In genomic region chr12:113186033-113186365, GRCh38 we compare ENCODE assay signal across 6 cellular contexts. TPM values are rescaled to one million over a fixed set of nuclear protein-coding genes. Genes with fewer than 3 reads are reported as not detected.
A peak's percentile ranks its signal among the peaks of the same experiment; 100 is the strongest.
DNase-seq lines count a peak whose midpoint lies in the region; ATAC-seq and TF ChIP-seq lines count a peak whose summit lies in the region.

No MANE protein-coding gene starts in this region.

- H3K9me3 ChIP-seq in SK-N-SH (no peaks in the 10 kb centered on the region), breast epithelium (no peaks in the 10 kb centered on the region), neutrophil (no peaks in the 10 kb centered on the region)

- H3K36me3 ChIP-seq in SK-N-SH (replicated peaks in 1 of 2; ENCODE audit: control insufficient read depth in 1 of 2, insufficient read depth in 2 of 2, low read length in 1 of 2) (peaks cover 6 to 9% of the 10 kb centered on the region in 2 experiments), breast epithelium (no peaks in the 10 kb centered on the region), neutrophil (no peaks in the 10 kb centered on the region)

- peaks cover 5 to 11% of the 10 kb centered on the region in 2 experiments; a peak in 2 of 4 replicates for H3K4me1 ChIP-seq in SK-N-SH (ENCODE audit: control insufficient read depth in 1 of 2, insufficient read depth in 2 of 2, low read depth in 1 of 2, low read length in 1 of 2)
- peaks cover 0 to 21% of the 10 kb centered on the region in 2 donors for H3K4me1 ChIP-seq in breast epithelium
- peaks cover 16 to 20% of the 10 kb centered on the region in 2 experiments for H3K4me1 ChIP-seq in neutrophil (ENCODE audit: control insufficient read depth in 1 of 2, insufficient read depth in 1 of 2, low read depth in 1 of 2, low read length in 1 of 2)

- intact Hi-C loops in breast epithelium (cut with DNase I; ENCODE audit: low total_unique reads), result loop anchor here (10.0 kb wide), 1 partner anchor 169 kb away; the partner anchor contains the start of gene PLBD2

- TF ChIP-seq CTCF in SK-N-SH (IDR thresholded peaks at IDR 0.05) (no peak), breast epithelium (IDR thresholded peaks at IDR 0.05) (no peak), neutrophil (IDR thresholded peaks at IDR 0.05) (no peak)

- H3K4me2 ChIP-seq in SK-N-SH, result peak overlapping the region; percentile 95

- H3F3A ChIP-seq in SK-N-SH (replicated peaks; ENCODE audit: insufficient read depth), result peaks cover 9% of the 10 kb centered on the region

- 9% methylated on average over 10 of the region's 11 CpGs for WGBS in SK-N-SH (ENCODE audit: low lambda C conversion rate)

- H3K27me3 ChIP-seq in SK-N-SH (ENCODE audit: insufficient read depth) (no peaks in the 10 kb centered on the region), breast epithelium (no peaks in the 10 kb centered on the region), neutrophil (no peaks in the 10 kb centered on the region)

- ATAC-seq in SK-N-SH treated with all-trans-retinoic acid at 6 μM for 48 hours (no peak), GM21576 (IDR thresholded peaks at IDR 0.05; ENCODE audit: unreplicated experiment) (no peak)

- no peak for TF ChIP-seq POLR2A in breast epithelium (IDR thresholded peaks at IDR 0.05)

- H3K4me3 ChIP-seq in SK-N-SH (ENCODE audit: low read depth in 2 of 2, low read length in 1 of 2) (peak overlapping the region; percentile 76 to 92), breast epithelium (peak overlapping the region; percentile 97 to 99 (median 98)), neutrophil (ENCODE audit: low read depth in 1 of 2, low read length in 1 of 2) (peak overlapping the region; percentile 97 to 100)

- POLR2A ChIA-PET in SK-N-SH (lab: Yijun Ruan, JAX), result interaction anchor here (1.4 kb wide), 1 partner anchor 24 kb away, joined by 4 read pairs; no protein-coding TSS in a partner anchor

- H3K9me2 ChIP-seq in SK-N-SH, result no peaks in the 10 kb centered on the region

- peak overlapping the region; percentile 90 for H2AFZ ChIP-seq in SK-N-SH (ENCODE audit: low read depth)

- H3K27ac ChIP-seq in SK-N-SH (ENCODE audit: low read depth in 2 of 2, low read length in 1 of 2), result peak overlapping the region; percentile 81 to 93; a peak in 3 of 4 replicates
- peak overlapping the region; percentile 97 to 99 for H3K27ac ChIP-seq in breast epithelium
- peak overlapping the region; percentile 95 for H3K27ac ChIP-seq in neutrophil

- no peak for TF ChIP-seq RAD21 in SK-N-SH (IDR thresholded peaks at IDR 0.05; ENCODE audit: low read length)

- peak overlapping the region; percentile 99 for H3K9ac ChIP-seq in SK-N-SH

- H4K20me1 ChIP-seq in SK-N-SH (ENCODE audit: insufficient read depth), result peaks cover 2% of the 10 kb centered on the region

- no peak for TF ChIP-seq EP300 in SK-N-SH (IDR thresholded peaks at IDR 0.05; ENCODE audit: borderline replicate concordance in 1 of 2, low read depth in 1 of 2, low read length in 1 of 2)

- DNase-seq in SK-N-SH (no peak), breast epithelium (ENCODE audit: low spot score in 2 of 2) (no peak), NCI-H1436 (lab: John Stamatoyannopoulos, UW) (no peak)

- CTCF ChIA-PET in SK-N-SH (lab: Yijun Ruan, JAX), result interaction anchor here (1.1 to 2.2 kb wide), 3 partner anchors 10 to 239 kb away, joined by 5 to 9 read pairs (median 6); no protein-coding TSS in a partner anchor

- H3K79me2 ChIP-seq in SK-N-SH (ENCODE audit: insufficient read depth), result peaks cover 70% of the 10 kb centered on the region

TF ChIP-seq in SK-N-SH, 30 proteins besides CTCF, POLR2A, EP300 and RAD21 (continues in another document):
- TF ChIP-seq PBX3 (IDR thresholded peaks at IDR 0.05) (no peak), GABPA (IDR thresholded peaks at IDR 0.05; ENCODE audit: low read depth) (no peak), EZH2phosphoT487 (IDR thresholded peaks at IDR 0.05; ENCODE audit: borderline replicate concordance, low read depth) (no peak), POLR2AphosphoS5 (IDR thresholded peaks at IDR 0.05; ENCODE audit: low read depth, low read length) (no peak), USF2 (IDR thresholded peaks at IDR 0.05; ENCODE audit: borderline replicate concordance, low read depth, low read length) (no peak), FOXM1 (IDR thresholded peaks at IDR 0.05; ENCODE audit: low read depth) (no peak), FOSL2 (IDR thresholded peaks at IDR 0.05; ENCODE audit: borderline replicate concordance, low read depth) (no peak), MAX (IDR thresholded peaks at IDR 0.05; ENCODE audit: low read depth) (no peak), NRF1 (IDR thresholded peaks at IDR 0.05; ENCODE audit: low read depth, low read length) (no peak)

TF ChIP-seq in SK-N-SH treated with all-trans-retinoic acid at 6 μM for 48 hours, 23 proteins besides CTCF, POLR2A, EP300 and RAD21:
- TF ChIP-seq POU6F1 (CRISPR knock-in tag; IDR thresholded peaks at IDR 0.05; ENCODE audit: borderline replicate concordance, low read depth) (no peak), TOX (CRISPR knock-in tag; IDR thresholded peaks at IDR 0.05; ENCODE audit: borderline replicate concordance) (no peak), ZNF70 (CRISPR knock-in tag; IDR thresholded peaks at IDR 0.05) (no peak), ESRRG (CRISPR knock-in tag; IDR thresholded peaks at IDR 0.05) (no peak), TSHZ2 (CRISPR knock-in tag; IDR thresholded peaks at IDR 0.05) (no peak)

RNA-seq across cellular contexts. Expression of gene RITA1, which starts 0.5 kb away (rescaled TPM):
- 18.7 and 21.1 TPM in 2 replicates for polyA plus RNA-seq in SK-N-SH (2012; rRNA removed)
- 12.7 and 19.1 TPM in 2 replicates for polyA plus RNA-seq in SK-N-SH (2012; cell fraction: cytosol; rRNA removed)
- 13.0 and 15.6 TPM in 2 replicates for polyA plus RNA-seq in SK-N-SH (2012; cell fraction: nucleus; rRNA removed)
- total RNA-seq in breast epithelium, result 10 to 100 TPM in 2 of 3 donors, 1 to 10 TPM in 1; 9.4 to 22.4 (median 15.4) TPM

RNA-seq across cellular contexts. Expression of gene DDX54, which starts 0.7 kb away (rescaled TPM):
- polyA plus RNA-seq in SK-N-SH (2012; rRNA removed), result 56.5 and 69.9 TPM in 2 replicates
- polyA plus RNA-seq in SK-N-SH (2012; cell fraction: cytosol; rRNA removed), result 43.6 and 43.8 TPM in 2 replicates
- 113 and 236 TPM in 2 replicates for polyA plus RNA-seq in SK-N-SH (2012; cell fraction: nucleus; rRNA removed)
- 10 to 100 TPM; 51.5 to 62.1 (median 60.3) TPM for total RNA-seq in breast epithelium

RNA-seq across cellular contexts. Expression of gene TPCN1, which starts 35.3 kb away (rescaled TPM):
- 10.3 and 15.7 TPM in 2 replicates for polyA plus RNA-seq in SK-N-SH (2012; rRNA removed)
- 7.0 and 10.7 TPM in 2 replicates for polyA plus RNA-seq in SK-N-SH (2012; cell fraction: cytosol; rRNA removed)
- polyA plus RNA-seq in SK-N-SH (2012; cell fraction: nucleus; rRNA removed), result 57.8 and 62.3 TPM in 2 replicates
- total RNA-seq in breast epithelium, result 10 to 100 TPM; 46.9 to 71.7 (median 59.5) TPM

RNA-seq across cellular contexts. Expression of gene CFAP73, which starts 36.5 kb away (rescaled TPM):
- not detected in 2 replicates for polyA plus RNA-seq in SK-N-SH (2012; rRNA removed)
- polyA plus RNA-seq in SK-N-SH (2012; cell fraction: cytosol; rRNA removed), result not detected in 2 replicates
- 0.05 and 0.14 TPM in 2 replicates for polyA plus RNA-seq in SK-N-SH (2012; cell fraction: nucleus; rRNA removed)
- under 1 TPM in 1 of 3 donors, not detected in 2; 0.29 TPM for total RNA-seq in breast epithelium

RNA-seq across cellular contexts. Expression of gene RASAL1, which starts 50.4 kb away (rescaled TPM):
- not detected in 2 replicates for polyA plus RNA-seq in SK-N-SH (2012; rRNA removed)
- polyA plus RNA-seq in SK-N-SH (2012; cell fraction: cytosol; rRNA removed), result not detected in 2 replicates
- polyA plus RNA-seq in SK-N-SH (2012; cell fraction: nucleus; rRNA removed), result 0.04 TPM in 1 of 2 replicates, not detected in the other
- 1 to 10 TPM in 2 of 3 donors, not detected in 1; 1.3 to 6.7 TPM for total RNA-seq in breast epithelium
